Comparison of ENCODE assay signal across 8 cellular contexts in the genomic region with DNA sequence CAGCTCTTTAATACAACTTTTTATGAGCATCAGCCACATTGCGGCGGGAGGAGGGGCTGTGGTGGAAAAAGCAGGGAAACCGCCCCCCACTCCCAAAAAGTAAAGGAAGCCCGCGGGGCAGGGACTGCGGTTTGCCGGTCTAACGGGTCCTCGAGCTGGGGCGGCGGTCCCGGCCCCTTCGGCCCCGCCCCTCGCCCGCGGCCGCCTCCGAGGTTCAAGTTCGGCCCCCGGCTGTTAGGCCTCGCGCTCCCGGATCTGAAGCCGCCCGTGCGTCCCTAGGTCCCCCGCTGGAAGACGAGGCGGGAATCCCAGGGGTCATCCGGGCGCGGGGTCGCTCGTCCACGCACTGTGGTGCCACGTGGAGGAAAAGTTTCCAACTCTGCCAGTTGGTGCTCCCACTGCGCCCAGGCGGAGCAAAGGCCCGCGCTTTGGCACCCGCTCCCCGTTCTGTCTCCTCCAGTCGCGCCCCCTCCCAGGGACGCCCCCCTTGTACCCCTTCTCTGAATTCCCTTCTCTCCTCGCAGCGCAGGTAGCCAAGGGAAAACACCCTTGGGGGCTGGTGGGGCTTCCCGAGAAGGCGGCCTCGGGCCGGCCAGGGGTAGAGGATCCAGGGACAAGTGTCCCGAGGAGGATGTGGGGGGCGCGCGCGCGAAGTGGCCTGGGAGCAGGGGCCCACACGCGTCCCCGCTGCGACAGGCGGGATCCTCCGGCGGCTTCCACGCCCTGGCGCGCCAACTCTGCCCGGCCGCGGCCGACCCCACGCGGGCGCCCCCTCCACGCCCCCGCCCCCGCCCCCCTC. TPM values are rescaled to one million over a fixed set of nuclear protein-coding genes. Genes with fewer than 3 reads are reported as not detected.
DNase-seq lines count a peak whose midpoint lies in the region; ATAC-seq and TF ChIP-seq lines count a peak whose summit lies in the region.

No MANE protein-coding gene starts in this region.

- H3K36me3 ChIP-seq in BE2C (no peaks in the 10 kb centered on the region), iPS-18a (ENCODE audit: control insufficient read depth, low read depth, low read length) (no peaks in the 10 kb centered on the region), skeletal muscle satellite cell (ENCODE audit: insufficient read depth, low read length) (no peaks in the 10 kb centered on the region)

- H3K27me3 Mint-ChIP-seq in activated naive CD8-positive, alpha-beta T cell treated with anti-CD3 and anti-CD28 coated beads for 36 hours = peaks cover 50% of the 10 kb centered on the region

- H3K9ac ChIP-seq in iPS-18a (ENCODE audit: low read length) = peak overlapping the region; percentile 28
- peak overlapping the region; percentile 73 for H3K9ac ChIP-seq in skeletal muscle satellite cell (ENCODE audit: low read depth, low read length)

- H3K9me3 ChIP-seq in BE2C = no peaks in the 10 kb centered on the region
- no peaks in the 10 kb centered on the region for H3K9me3 ChIP-seq in iPS-18a (ENCODE audit: control insufficient read depth, low read depth, low read length)
- H3K9me3 ChIP-seq in skeletal muscle satellite cell (replicated peaks; ENCODE audit: low read length) = no peaks in the 10 kb centered on the region

- peak overlapping the region; percentile 96 for H3K4me2 ChIP-seq in skeletal muscle satellite cell (ENCODE audit: low read length)

- H3K4me3 Mint-ChIP-seq in activated naive CD8-positive, alpha-beta T cell treated with anti-CD3 and anti-CD28 coated beads for 36 hours = peak overlapping the region; percentile 53

- DNase-seq in BE2C (peak; percentile 59), NCI-H1048 (lab: John Stamatoyannopoulos, UW) (no peak)
- DNase-seq in activated naive CD8-positive, alpha-beta T cell treated with anti-CD3 and anti-CD28 coated beads for 36 hours = no peak
- DNase-seq in activated CD4-positive, CD25-positive, alpha-beta regulatory T cell treated with anti-CD3 and anti-CD28 coated beads, Interleukin-2, amount 50 U/mL, for 72 hours = no peak

- ATAC-seq in GM19035 (IDR thresholded peaks at IDR 0.05; ENCODE audit: unreplicated experiment) = peak; percentile 36
- peak; percentile 22 for ATAC-seq in HG03439 (IDR thresholded peaks at IDR 0.05; ENCODE audit: unreplicated experiment)

- no peak for TF ChIP-seq CTCF in BE2C (IDR thresholded peaks at IDR 0.05; ENCODE audit: low read depth, low read length)

- no peaks in the 10 kb centered on the region for H3K27me3 ChIP-seq in BE2C
- peaks cover 78% of the 10 kb centered on the region for H3K27me3 ChIP-seq in iPS-18a (ENCODE audit: control insufficient read depth, insufficient read depth, low read length)
- peaks cover 37% of the 10 kb centered on the region for H3K27me3 ChIP-seq in skeletal muscle satellite cell (ENCODE audit: control insufficient read depth, insufficient read depth, low read length)

- H3K4me3 ChIP-seq in BE2C (ENCODE audit: low read depth, low read length) (peak overlapping the region; percentile 86), iPS-18a (ENCODE audit: low read length) (peak overlapping the region; percentile 66), skeletal muscle satellite cell (ENCODE audit: low read length) (peak overlapping the region; percentile 82)

- peaks cover 5% of the 10 kb centered on the region; the same call in 1 of the 2 replicates for H3K4me1 ChIP-seq in BE2C
- H3K4me1 ChIP-seq in iPS-18a (ENCODE audit: control insufficient read depth, low read depth, low read length) = peaks cover 12% of the 10 kb centered on the region
- H3K4me1 ChIP-seq in skeletal muscle satellite cell (ENCODE audit: control insufficient read depth, insufficient read depth, low read length) = peaks cover 13% of the 10 kb centered on the region

- H3K9me3 Mint-ChIP-seq in activated naive CD8-positive, alpha-beta T cell treated with anti-CD3 and anti-CD28 coated beads for 36 hours = no peaks in the 10 kb centered on the region

- H3K27ac ChIP-seq in iPS-18a (ENCODE audit: low read length) = no peak overlapping the region

- H3K4me1 Mint-ChIP-seq in activated naive CD8-positive, alpha-beta T cell treated with anti-CD3 and anti-CD28 coated beads for 36 hours = peaks cover 2% of the 10 kb centered on the region

- no peaks in the 10 kb centered on the region for H3K36me3 Mint-ChIP-seq in activated naive CD8-positive, alpha-beta T cell treated with anti-CD3 and anti-CD28 coated beads for 36 hours

- no peak overlapping the region for H3K27ac Mint-ChIP-seq in activated naive CD8-positive, alpha-beta T cell treated with anti-CD3 and anti-CD28 coated beads for 36 hours

RNA-seq across cellular contexts. Expression of gene AUTS2, which starts 0.8 kb away (rescaled TPM):
- polyA plus RNA-seq in BE2C (2012; ENCODE audit: insufficient read depth, insufficient read length, low read depth) = 58.0 TPM
- under 1 TPM; 0.58 to 0.78 TPM for total RNA-seq in activated naive CD8-positive, alpha-beta T cell treated with anti-CD3 and anti-CD28 coated beads for 36 hours
- total RNA-seq in skeletal muscle satellite cell (2012; rRNA removed) = 5.2 and 6.8 TPM in 2 replicates
